1 cellular context compared by ENCODE assay signal in genomic region chr11:124769804-124770774, GRCh38.
TF ChIP-seq lines count a peak whose summit lies in the region.

No MANE protein-coding gene starts in this region.

TF ChIP-seq in HepG2, 621 proteins besides CTCF, POLR2A, EP300 and RAD21:
- TF ChIP-seq FOSL2 (CRISPR knock-in tag; IDR thresholded peaks at IDR 0.05) (peak; percentile 82), TEAD3 (CRISPR knock-in tag; optimal IDR thresholded peaks at IDR 0.05; ENCODE audit: borderline replicate concordance) (peak; percentile 37)
- TF ChIP-seq, protein P1, sequence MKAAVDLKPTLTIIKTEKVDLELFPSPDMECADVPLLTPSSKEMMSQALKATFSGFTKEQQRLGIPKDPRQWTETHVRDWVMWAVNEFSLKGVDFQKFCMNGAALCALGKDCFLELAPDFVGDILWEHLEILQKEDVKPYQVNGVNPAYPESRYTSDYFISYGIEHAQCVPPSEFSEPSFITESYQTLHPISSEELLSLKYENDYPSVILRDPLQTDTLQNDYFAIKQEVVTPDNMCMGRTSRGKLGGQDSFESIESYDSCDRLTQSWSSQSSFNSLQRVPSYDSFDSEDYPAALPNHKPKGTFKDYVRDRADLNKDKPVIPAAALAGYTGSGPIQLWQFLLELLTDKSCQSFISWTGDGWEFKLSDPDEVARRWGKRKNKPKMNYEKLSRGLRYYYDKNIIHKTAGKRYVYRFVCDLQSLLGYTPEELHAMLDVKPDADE (CRISPR knock-in tag; IDR thresholded peaks at IDR 0.05): no peak
